Comparison of ENCODE assay signal across 9 cellular contexts in genomic region chr11:43941257-43941879, GRCh38. TPM values are rescaled to one million over a fixed set of nuclear protein-coding genes. Genes with fewer than 3 reads are reported as not detected.
DNase-seq lines count a peak whose midpoint lies in the region; ATAC-seq lines count a peak whose summit lies in the region.
"Had no signal": no experiment of that assay in that cellular context is flagged by ENCODE, and none has a peak within 500 bp of the region (broad histone marks: within the 10 kb centered on the region; RNA-seq: fewer than 3 reads in every experiment).

No MANE protein-coding gene starts in this region.

- peak overlapping the region; percentile 81 for H3K4me3 ChIP-seq in ACC112 (ENCODE audit: low read depth, low read length)
- no peak overlapping the region; the same call in 1 of the 2 replicates for H3K4me3 ChIP-seq in H7 (ENCODE audit: insufficient read depth, low read depth, low read length)
- no peak overlapping the region for H3K4me3 ChIP-seq in mucosa of rectum (ENCODE audit: low read length in 2 of 2)

- H3K36me3 ChIP-seq in ACC112 (ENCODE audit: insufficient read depth, low read length) (no peaks in the 10 kb centered on the region), H7 (replicated peaks; ENCODE audit: control insufficient read depth, insufficient read depth, low read length) (no peaks in the 10 kb centered on the region), mucosa of rectum (ENCODE audit: control insufficient read depth in 2 of 2, insufficient read depth in 2 of 2, low read length in 2 of 2) (no peaks in the 10 kb centered on the region)

- no peaks in the 10 kb centered on the region for H3K9me3 ChIP-seq in mucosa of rectum (ENCODE audit: control insufficient read depth in 2 of 2, low read length in 2 of 2)

- H3K9ac ChIP-seq in mucosa of rectum (ENCODE audit: low read depth in 1 of 2, low read length in 2 of 2): no peak overlapping the region

- in situ Hi-C loops in ACHN (cut with HindIII; ENCODE audit: low pct_ligation_motif_present, low pct_unique_long_range_greater_than_20kb, low sequenced_read_pairs): no loop called here

- H3K79me2 ChIP-seq in ACC112 (ENCODE audit: control insufficient read depth, insufficient read depth, low read length, unreplicated experiment): no peaks in the 10 kb centered on the region

- H2AFZ ChIP-seq in ACC112 (ENCODE audit: low read length, unreplicated experiment): no peak overlapping the region

- DNase-seq in H7: peak; percentile 41
- no peak for DNase-seq in effector CD8-positive, alpha-beta T cell (lab: John Stamatoyannopoulos, UW)
- no peak for DNase-seq in CD1c-positive myeloid dendritic cell (ENCODE audit: extremely low spot score)
- DNase-seq in ACHN: no peak
- DNase-seq: T1000 had no signal

- peaks cover 16% of the 10 kb centered on the region for H3K4me1 ChIP-seq in ACC112 (ENCODE audit: control insufficient read depth, insufficient read depth, low read length, unreplicated experiment)
- H3K4me1 ChIP-seq in mucosa of rectum (ENCODE audit: control insufficient read depth in 2 of 2, insufficient read depth in 2 of 2, low read length in 2 of 2): peaks cover 3 to 8% of the 10 kb centered on the region in 2 donors

- H3K27ac ChIP-seq in ACC112 (ENCODE audit: low read depth, low read length): no peak overlapping the region
- H3K27ac ChIP-seq in angular gyrus (ENCODE audit: low read depth, low read length): peak overlapping the region; percentile 70
- H3K27ac ChIP-seq in mucosa of rectum (ENCODE audit: low read depth in 2 of 2, low read length in 2 of 2): peak overlapping the region; percentile 16 to 54

- H3K27me3 ChIP-seq in ACC112 (ENCODE audit: insufficient read depth, low read length) (peaks cover 45% of the 10 kb centered on the region), H7 (ENCODE audit: control insufficient read depth, insufficient read depth, low read length) (peaks cover 46% of the 10 kb centered on the region), mucosa of rectum (ENCODE audit: control insufficient read depth in 2 of 2, insufficient read depth in 2 of 2, low read length in 2 of 2) (peaks cover 16 to 36% of the 10 kb centered on the region in 2 donors)

- no peak for ATAC-seq in HG03521 (IDR thresholded peaks at IDR 0.05; ENCODE audit: unreplicated experiment)

RNA-seq across cellular contexts. Expression of gene C11orf96, which starts 1.1 kb away (rescaled TPM):
- total RNA-seq in H7 (2014; rRNA removed; shearing (Covaris generic)): 2.9 and 4.1 TPM in 2 replicates
